Comparison of ENCODE assay signal across 9 cellular contexts in the genomic region with DNA sequence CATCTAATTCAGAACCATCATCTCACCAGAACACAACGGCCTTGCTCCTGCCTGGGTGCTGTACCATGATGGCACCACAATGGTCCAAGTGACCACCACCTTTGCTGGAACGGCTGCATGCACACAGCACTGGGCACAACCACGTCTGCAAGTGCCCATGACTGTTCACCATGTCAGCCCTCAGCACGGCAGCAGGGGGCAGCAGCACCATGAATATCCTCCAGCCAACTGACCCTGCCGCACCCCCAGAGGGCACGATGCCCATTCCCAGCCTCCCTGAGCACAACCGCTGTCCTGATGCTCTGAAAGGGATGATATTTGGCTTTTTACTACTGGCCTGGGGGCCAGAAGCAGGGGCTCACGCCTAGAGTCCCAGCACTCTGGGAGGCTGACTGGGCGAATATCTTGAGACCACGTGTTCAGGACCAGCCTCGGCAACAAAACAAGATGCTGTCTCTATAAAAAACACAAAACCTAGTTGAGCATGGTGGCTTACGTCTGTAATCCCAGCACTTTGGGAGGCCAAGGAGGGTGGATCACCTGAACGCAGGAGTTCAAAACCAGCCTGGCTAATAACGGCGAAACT. TPM values are rescaled to one million over a fixed set of nuclear protein-coding genes. Genes with fewer than 3 reads are reported as not detected.
DNase-seq lines count a peak whose midpoint lies in the region; TF ChIP-seq lines count a peak whose summit lies in the region.
"Had no signal": no experiment of that assay in that cellular context is flagged by ENCODE, and none has a peak within 500 bp of the region (broad histone marks: within the 10 kb centered on the region; RNA-seq: fewer than 3 reads in every experiment).

No MANE protein-coding gene starts in this region.

- H3K27ac ChIP-seq in neutrophil, result no peak overlapping the region
- H3K27ac ChIP-seq: BLaER1 treated with 17β-estradiol and CSF1 and Interleukin-3, amounts not matched to agents 10 nM and 100 nM had no signal

- H3K9me3 ChIP-seq in neutrophil, result no peaks in the 10 kb centered on the region
- H3K9me3 ChIP-seq: BLaER1 treated with 17β-estradiol and CSF1 and Interleukin-3, amounts not matched to agents 10 nM and 100 nM had no signal

- no peaks in the 10 kb centered on the region for H3K27me3 ChIP-seq in neutrophil
- H3K27me3 ChIP-seq: BLaER1 treated with 17β-estradiol and CSF1 and Interleukin-3, amounts not matched to agents 10 nM and 100 nM had no signal

- DNase-seq in NCI-H1417 (lab: John Stamatoyannopoulos, UW), result peak; percentile 10 to 37 (median 10)
- no peak for DNase-seq in NCI-H1417 treated with DMSO at 0.1 percent for 48 hours (lab: John Stamatoyannopoulos, UW)
- peak; percentile 53 for DNase-seq in NB4 (ENCODE audit: low read depth)
- peak; percentile 63 for DNase-seq in activated T-cell treated with anti-CD3 and anti-CD28 coated beads, Interleukin-2, amount 50 U/mL, for 24 hours
- peak; percentile 68 for DNase-seq in fibroblast of the aortic adventitia (ENCODE audit: low read depth)
- DNase-seq in NCI-H146 (lab: John Stamatoyannopoulos, UW), result no peak
- DNase-seq in occipital lobe (lab: John Stamatoyannopoulos, UW), result no peak

- H3K4me3 Mint-ChIP-seq in activated T-cell treated with anti-CD3 and anti-CD28 coated beads, Interleukin-2, amount 50 U/mL, for 24 hours, result no peak overlapping the region

- no peaks in the 10 kb centered on the region for H3K4me1 Mint-ChIP-seq in activated T-cell treated with anti-CD3 and anti-CD28 coated beads, Interleukin-2, amount 50 U/mL, for 24 hours (ENCODE audit: low read depth)

- H3K9me3 Mint-ChIP-seq in activated T-cell treated with anti-CD3 and anti-CD28 coated beads, Interleukin-2, amount 50 U/mL, for 24 hours, result no peaks in the 10 kb centered on the region

- H3K36me3 Mint-ChIP-seq in activated T-cell treated with anti-CD3 and anti-CD28 coated beads, Interleukin-2, amount 50 U/mL, for 24 hours (ENCODE audit: low read depth), result peaks cover 71% of the 10 kb centered on the region

- peaks cover 41% of the 10 kb centered on the region for H3K36me3 ChIP-seq in neutrophil

- no peaks in the 10 kb centered on the region for H3K4me1 ChIP-seq in neutrophil (ENCODE audit: control insufficient read depth in 1 of 2, insufficient read depth in 1 of 2, low read depth in 1 of 2, low read length in 1 of 2)

- no peak overlapping the region for H3K27ac Mint-ChIP-seq in activated T-cell treated with anti-CD3 and anti-CD28 coated beads, Interleukin-2, amount 50 U/mL, for 24 hours

- no peaks in the 10 kb centered on the region for H3K27me3 Mint-ChIP-seq in activated T-cell treated with anti-CD3 and anti-CD28 coated beads, Interleukin-2, amount 50 U/mL, for 24 hours

- H3K4me3 ChIP-seq in NB4 (ENCODE audit: low read depth, low read length), result no peak overlapping the region
- H3K4me3 ChIP-seq in fibroblast of the aortic adventitia (ENCODE audit: low read depth, low read length), result no peak overlapping the region
- no peak overlapping the region for H3K4me3 ChIP-seq in neutrophil (ENCODE audit: low read depth in 1 of 2, low read length in 1 of 2)
- H3K4me3 ChIP-seq: BLaER1 treated with 17β-estradiol and CSF1 and Interleukin-3, amounts not matched to agents 10 nM and 100 nM had no signal

- TF ChIP-seq CTCF in NB4 (IDR thresholded peaks at IDR 0.05; ENCODE audit: low read depth, low read length) (peak; percentile 51), fibroblast of the aortic adventitia (IDR thresholded peaks at IDR 0.05; ENCODE audit: insufficient read depth, low read length) (peak; percentile 76), neutrophil (IDR thresholded peaks at IDR 0.05) (peak; percentile 59)

- TF ChIP-seq POLR2A in NB4 (IDR thresholded peaks at IDR 0.05; ENCODE audit: extremely low read depth, insufficient read length), result no peak

RNA-seq across cellular contexts. Expression of gene DRD4, which starts 25.7 kb away (rescaled TPM):
- total RNA-seq in fibroblast of the aortic adventitia (ENCODE audit: low replicate concordance), result 0.09 and 0.16 TPM in 2 replicates
- 0.16 TPM for total RNA-seq in occipital lobe

RNA-seq across cellular contexts. Expression of gene DEAF1, which starts 32.2 kb away (rescaled TPM):
- total RNA-seq in fibroblast of the aortic adventitia (ENCODE audit: low replicate concordance) (26.7 and 40.0 TPM in 2 replicates), occipital lobe (50.7 TPM)

RNA-seq across cellular contexts. Expression of gene TMEM80, which starts 32.8 kb away (rescaled TPM):
- total RNA-seq in fibroblast of the aortic adventitia (ENCODE audit: low replicate concordance), result 3.6 and 9.4 TPM in 2 replicates
- 11.7 TPM for total RNA-seq in occipital lobe

RNA-seq across cellular contexts. Expression of gene SCT, which starts 35.8 kb away (rescaled TPM):
- total RNA-seq in fibroblast of the aortic adventitia (ENCODE audit: low replicate concordance) (not detected in 2 replicates), occipital lobe (not detected)

RNA-seq across cellular contexts. Expression of gene CDHR5, which starts 38.0 kb away (rescaled TPM):
- total RNA-seq in fibroblast of the aortic adventitia (ENCODE audit: low replicate concordance) (not detected in 2 replicates), occipital lobe (not detected)

Comparison
In these comparisons a context has a peak if more than half of its experiments do, and no peak if none do; other contexts are left out.
1. DNase-seq: peak in NCI-H1417 (3 of 3), NB4 (single experiment), activated T-cell treated with anti-CD3 and anti-CD28 coated beads, Interleukin-2, amount 50 U/mL, for 24 hours (single experiment) and fibroblast of the aortic adventitia (single experiment); none in NCI-H1417 treated with DMSO at 0.1 percent for 48 hours (single experiment), NCI-H146 (single experiment) and occipital lobe (single experiment).
2. Peak in every context shown above with its lines, with median percentiles within 50 percentile points of each other: CTCF ChIP-seq.